In the genomic region with DNA sequence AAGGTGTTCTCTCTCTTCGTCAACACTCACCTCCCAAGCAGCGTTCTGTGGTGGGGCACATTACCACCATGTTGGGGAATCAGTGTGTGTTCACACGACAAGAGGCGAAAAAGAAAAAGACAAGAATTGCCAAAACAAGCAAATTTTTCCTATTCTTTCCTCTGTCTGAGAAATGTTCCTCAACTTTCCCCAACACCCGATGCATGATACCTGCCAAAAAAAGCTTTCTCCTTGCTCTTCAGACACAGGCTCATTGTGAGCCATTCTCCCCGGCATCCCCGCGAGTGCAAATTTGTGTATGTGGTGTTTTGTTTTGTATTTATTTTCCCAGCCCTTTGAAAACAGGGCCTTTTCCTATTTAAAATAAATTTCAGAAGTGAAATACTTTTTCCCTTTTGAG, we compare ENCODE assay signal across 20 cellular contexts.
"Had no signal": no experiment of that assay in that cellular context is flagged by ENCODE, and none has a peak within 500 bp of the region (broad histone marks: within the 10 kb centered on the region; RNA-seq: fewer than 3 reads in every experiment).

No MANE protein-coding gene starts in this region.

- H3K4me1 ChIP-seq: gastrocnemius medialis, neural progenitor cell, sigmoid colon had no signal

- H3K27ac Mint-ChIP-seq: activated CD4-positive, alpha-beta memory T cell treated with anti-CD3 and anti-CD28 coated beads, Interleukin-2, amount 10 ng/mL, durations not matched to agents 7 days and 5 days; activated CD8-positive, alpha-beta memory T cell treated with anti-CD3 and anti-CD28 coated beads, Interleukin-2, amount 10 ng/mL, durations not matched to agents 7 days and 5 days; activated naive CD8-positive, alpha-beta T cell; neural progenitor cell had no signal

- DNase-seq: activated CD4-positive, alpha-beta memory T cell treated with anti-CD3 and anti-CD28 coated beads, Interleukin-2, amount 10 ng/mL, durations not matched to agents 7 days and 5 days; activated CD4-positive, alpha-beta T cell treated with anti-CD3 and anti-CD28 coated beads for 1 hour; activated CD8-positive, alpha-beta memory T cell treated with anti-CD3 and anti-CD28 coated beads, Interleukin-2, amount 10 ng/mL, durations not matched to agents 7 days and 5 days; amygdala; cortex of kidney; gastrocnemius medialis; head of caudate nucleus; left lung; midbrain; pancreas; sigmoid colon; stimulated activated CD4-positive, alpha-beta T cell treated with anti-CD3 and anti-CD28 coated beads, Interleukin-12 subunit alpha, Interleukin-12 subunit beta, amount 100 ng/mL, for 4 hours; stimulated activated CD4-positive, alpha-beta T cell treated with anti-CD3 and anti-CD28 coated beads, Interleukin-1b, Interleukin-23, amount 100 ng/mL, for 48 hours; stimulated activated CD8-positive, alpha-beta memory T cell treated with anti-CD3 and anti-CD28 coated beads, Interleukin-4, amount 100 ng/mL, for 48 hours; stimulated activated naive CD4-positive, alpha-beta T cell; T1000; thyroid gland had no signal

- ATAC-seq: activated CD8-positive, alpha-beta memory T cell treated with anti-CD3 and anti-CD28 coated beads, Interleukin-2, amount 10 ng/mL, durations not matched to agents 7 days and 5 days; gastrocnemius medialis had no signal

- H3K27me3 ChIP-seq: gastrocnemius medialis, left lung, neural progenitor cell, pancreas, sigmoid colon, thyroid gland had no signal

- H3K4me2 ChIP-seq: neural progenitor cell had no signal

- H3K4me3 Mint-ChIP-seq: activated CD4-positive, alpha-beta memory T cell treated with anti-CD3 and anti-CD28 coated beads, Interleukin-2, amount 10 ng/mL, durations not matched to agents 7 days and 5 days; activated CD8-positive, alpha-beta memory T cell treated with anti-CD3 and anti-CD28 coated beads, Interleukin-2, amount 10 ng/mL, durations not matched to agents 7 days and 5 days; activated naive CD8-positive, alpha-beta T cell; central memory CD8-positive, alpha-beta T cell; neural progenitor cell had no signal

- H3K9me3 ChIP-seq: gastrocnemius medialis, left lung, pancreas, sigmoid colon, thyroid gland had no signal

- H3K9me3 Mint-ChIP-seq: activated CD4-positive, alpha-beta memory T cell treated with anti-CD3 and anti-CD28 coated beads, Interleukin-2, amount 10 ng/mL, durations not matched to agents 7 days and 5 days; central memory CD8-positive, alpha-beta T cell; neural progenitor cell had no signal

- H3K4me3 ChIP-seq: gastrocnemius medialis, left lung, neural progenitor cell, pancreas, sigmoid colon, thyroid gland had no signal

- H2AFZ ChIP-seq: neural progenitor cell had no signal

- H3K27me3 Mint-ChIP-seq: activated CD4-positive, alpha-beta memory T cell treated with anti-CD3 and anti-CD28 coated beads, Interleukin-2, amount 10 ng/mL, durations not matched to agents 7 days and 5 days; activated CD8-positive, alpha-beta memory T cell treated with anti-CD3 and anti-CD28 coated beads, Interleukin-2, amount 10 ng/mL, durations not matched to agents 7 days and 5 days; activated naive CD8-positive, alpha-beta T cell; central memory CD8-positive, alpha-beta T cell had no signal

- H3K36me3 ChIP-seq: gastrocnemius medialis, left lung, neural progenitor cell, pancreas, sigmoid colon, thyroid gland had no signal

- H3K27ac ChIP-seq: gastrocnemius medialis, left lung, neural progenitor cell, sigmoid colon, thyroid gland had no signal

- H3K9ac ChIP-seq: neural progenitor cell had no signal
